In the genomic region with DNA sequence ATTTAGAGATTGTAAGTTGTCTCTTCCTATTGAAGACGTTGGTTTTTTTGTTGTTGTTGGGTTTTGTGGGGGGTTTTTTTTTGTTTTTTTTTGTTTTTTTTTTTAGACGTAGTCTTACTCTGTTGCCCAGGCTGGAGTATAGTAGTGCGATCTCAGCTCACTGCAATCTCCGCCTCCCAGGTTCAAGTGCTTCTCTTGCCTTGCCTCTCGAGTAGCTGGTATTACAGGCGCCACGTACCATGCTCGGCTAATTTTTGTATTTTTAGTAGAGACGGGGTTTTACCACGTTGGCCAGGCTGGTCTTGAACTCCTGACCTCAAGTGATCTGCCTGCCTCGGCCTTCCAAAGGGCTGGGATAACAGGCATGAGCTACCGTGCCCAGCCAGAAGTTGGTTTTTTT, we compare ENCODE assay signal across 7 cellular contexts. TPM values are rescaled to one million over a fixed set of nuclear protein-coding genes. Genes with fewer than 3 reads are reported as not detected.
DNase-seq lines count a peak whose midpoint lies in the region; ATAC-seq and TF ChIP-seq lines count a peak whose summit lies in the region.
"Not testable (repeated sequence)": the region's sequence is repeated elsewhere in the genome, so short reads cannot be mapped to it uniquely, and the experiment has no call there.

No MANE protein-coding gene starts in this region.

- H3K36me3 Mint-ChIP-seq in activated B cell treated with CpG ODN at 0.5 μM for 24 hours (ENCODE audit: low read depth) (peaks cover 43% of the 10 kb centered on the region), naive B cell (peaks cover 5 to 20% of the 10 kb centered on the region in 2 donors)
- H3K36me3 Mint-ChIP-seq in stimulated activated naive B cell treated with anti-CD40 and anti-IgM and Interleukin-4, amounts not matched to agents 10 μg/mL and 1 μg/mL and 100 μg/mL, for 72 hours, result peaks cover 26 to 30% of the 10 kb centered on the region in 2 donors

- H3K27me3 ChIP-seq in BLaER1 treated with 17β-estradiol and CSF1 and Interleukin-3, amounts not matched to agents 10 nM and 100 nM; HL-60 (ENCODE audit: insufficient read depth, poor library complexity, severe bottlenecking); SU-DHL-6 (ENCODE audit: low read length): not testable (repeated sequence)

- peak; percentile 13 for ATAC-seq in activated B cell treated with CpG ODN at 0.5 μM for 24 hours (ENCODE audit: low read depth)
- ATAC-seq in naive B cell (ENCODE audit: low read depth in 2 of 2), result peak; percentile 36 to 37
- ATAC-seq in stimulated activated naive B cell treated with anti-CD40 and anti-IgM and Interleukin-4, amounts not matched to agents 10 μg/mL and 1 μg/mL and 100 μg/mL, for 72 hours (replicated peaks), result peak in 1 of 2 donors; percentile 31

- H3K4me3 ChIP-seq in BLaER1 treated with 17β-estradiol and CSF1 and Interleukin-3, amounts not matched to agents 10 nM and 100 nM; HL-60 (replicated peaks; ENCODE audit: insufficient read depth, low read length): not testable (repeated sequence)
- H3K4me3 ChIP-seq in NB4 (ENCODE audit: low read depth, low read length), result peak overlapping the region; percentile 3
- H3K4me3 ChIP-seq in SU-DHL-6 (ENCODE audit: insufficient read depth, low read length, poor library complexity, severe bottlenecking), result peak overlapping the region; percentile 16

- H3K27me3 Mint-ChIP-seq in activated B cell treated with CpG ODN at 0.5 μM for 24 hours; naive B cell; stimulated activated naive B cell treated with anti-CD40 and anti-IgM and Interleukin-4, amounts not matched to agents 10 μg/mL and 1 μg/mL and 100 μg/mL, for 72 hours: not testable (repeated sequence)

- peak overlapping the region in 2 of 11 experiments; percentile 94 to 95; a peak in 5 of 22 replicates for H3K27ac ChIP-seq in BLaER1 treated with 17β-estradiol and CSF1 and Interleukin-3, amounts not matched to agents 10 nM and 100 nM
- H3K27ac ChIP-seq in HL-60 (replicated peaks) (peak overlapping the region; percentile 92), SU-DHL-6 (ENCODE audit: low read depth, low read length) (peak overlapping the region; percentile 98)

- peaks cover 5 to 44% (median 26%) of the 10 kb centered on the region in 11 experiments; a peak in 15 of 22 replicates for H4K20me1 ChIP-seq in BLaER1 treated with 17β-estradiol and CSF1 and Interleukin-3, amounts not matched to agents 10 nM and 100 nM
- not testable (repeated sequence) for H4K20me1 ChIP-seq in SU-DHL-6 (ENCODE audit: low read depth, low read length)

- H3K4me3 Mint-ChIP-seq in activated B cell treated with CpG ODN at 0.5 μM for 24 hours, result peak overlapping the region; percentile 69
- H3K4me3 Mint-ChIP-seq in naive B cell, result peak overlapping the region; percentile 16 to 89 (median 84)
- peak overlapping the region; percentile 26 to 41 for H3K4me3 Mint-ChIP-seq in stimulated activated naive B cell treated with anti-CD40 and anti-IgM and Interleukin-4, amounts not matched to agents 10 μg/mL and 1 μg/mL and 100 μg/mL, for 72 hours

- H3K9me3 ChIP-seq in BLaER1 treated with 17β-estradiol and CSF1 and Interleukin-3, amounts not matched to agents 10 nM and 100 nM (replicated peaks in 1 of 11), result peaks cover 0 to 25% (median 5%) of the 10 kb centered on the region in 11 experiments; a peak in 10 of 22 replicates
- not testable (repeated sequence) for H3K9me3 ChIP-seq in SU-DHL-6 (ENCODE audit: insufficient read depth, low read length)

- TF ChIP-seq POLR2A in NB4 (IDR thresholded peaks at IDR 0.05; ENCODE audit: extremely low read depth, insufficient read length), result not testable (repeated sequence)

- peaks cover 62 to 89% (median 83%) of the 10 kb centered on the region in 10 experiments for H3K4me1 ChIP-seq in BLaER1 treated with 17β-estradiol and CSF1 and Interleukin-3, amounts not matched to agents 10 nM and 100 nM

- not testable (repeated sequence) for H2AFZ ChIP-seq in SU-DHL-6 (ENCODE audit: low read depth, low read length, severe bottlenecking)

- not testable (repeated sequence) for H3K9me3 Mint-ChIP-seq in activated B cell treated with CpG ODN at 0.5 μM for 24 hours; stimulated activated naive B cell treated with anti-CD40 and anti-IgM and Interleukin-4, amounts not matched to agents 10 μg/mL and 1 μg/mL and 100 μg/mL, for 72 hours
- H3K9me3 Mint-ChIP-seq in naive B cell, result peaks cover 0 to 12% (median 2%) of the 10 kb centered on the region in 7 donors

- intact Hi-C loops in activated B cell treated with CpG ODN at 0.5 μM for 24 hours (cut with micrococcal nuclease), result loop anchor here (1.0 kb wide), 1 partner anchor 10 kb away; no protein-coding TSS in a partner anchor

- CTCF ChIA-PET in activated B cell treated with CpG ODN at 0.5 μM for 24 hours (lab: Charles Lee), result interaction anchor here (1.1 to 10.2 kb wide), 2 partner anchors 10 to 16 kb away, joined by 7 to 125 read pairs; no protein-coding TSS in a partner anchor

- DNase-seq in HL-60 (ENCODE audit: low read depth in 1 of 2, low spot score in 1 of 2); NB4 (ENCODE audit: low read depth); activated B cell treated with CpG ODN at 0.5 μM for 24 hours; naive B cell; stimulated activated naive B cell treated with anti-CD40 and anti-IgM and Interleukin-4, amounts not matched to agents 10 μg/mL and 1 μg/mL and 100 μg/mL, for 72 hours: not testable (repeated sequence)

- not testable (repeated sequence) for H3K9ac ChIP-seq in BLaER1 treated with 17β-estradiol and CSF1 and Interleukin-3, amounts not matched to agents 10 nM and 100 nM
- H3K9ac ChIP-seq in SU-DHL-6 (ENCODE audit: low read length), result peak overlapping the region; percentile 40

- peaks cover 86% of the 10 kb centered on the region for H3F3A ChIP-seq in SU-DHL-6 (ENCODE audit: insufficient read depth)

- peaks cover 80% of the 10 kb centered on the region for H3K79me2 ChIP-seq in SU-DHL-6 (ENCODE audit: insufficient read depth, low read length)

- H3K4me1 Mint-ChIP-seq in activated B cell treated with CpG ODN at 0.5 μM for 24 hours, result peaks cover 94% of the 10 kb centered on the region
- peaks cover 49 to 91% (median 59%) of the 10 kb centered on the region in 3 donors for H3K4me1 Mint-ChIP-seq in naive B cell
- peaks cover 43 to 78% of the 10 kb centered on the region in 2 donors for H3K4me1 Mint-ChIP-seq in stimulated activated naive B cell treated with anti-CD40 and anti-IgM and Interleukin-4, amounts not matched to agents 10 μg/mL and 1 μg/mL and 100 μg/mL, for 72 hours

- peaks cover 33 to 83% (median 81%) of the 10 kb centered on the region in 11 experiments for H3K36me3 ChIP-seq in BLaER1 treated with 17β-estradiol and CSF1 and Interleukin-3, amounts not matched to agents 10 nM and 100 nM
- not testable (repeated sequence) for H3K36me3 ChIP-seq in SU-DHL-6 (ENCODE audit: low read length)

- not testable (repeated sequence) for TF ChIP-seq CTCF in HL-60 (IDR thresholded peaks at IDR 0.05; ENCODE audit: insufficient read depth, low read length); NB4 (IDR thresholded peaks at IDR 0.05; ENCODE audit: low read depth, low read length); SU-DHL-6 (IDR thresholded peaks at IDR 0.05; ENCODE audit: insufficient read depth, low read length, poor library complexity, severe bottlenecking); activated B cell treated with CpG ODN at 0.5 μM for 24 hours (IDR thresholded peaks at IDR 0.05)

- H3K9me2 ChIP-seq in SU-DHL-6 (replicated peaks; ENCODE audit: insufficient read depth, low read length), result not testable (repeated sequence)

- POLR2A ChIA-PET in activated B cell treated with CpG ODN at 0.5 μM for 24 hours (lab: Charles Lee), result interaction anchor here (0.7 to 15.4 kb wide), 5 partner anchors 13 to 143 kb away, joined by 3 to 565 read pairs (median 4); no protein-coding TSS in a partner anchor

- peak overlapping the region; percentile 99 for H3K27ac Mint-ChIP-seq in activated B cell treated with CpG ODN at 0.5 μM for 24 hours
- peak overlapping the region; percentile 88 to 97 (median 96) for H3K27ac Mint-ChIP-seq in naive B cell
- H3K27ac Mint-ChIP-seq in stimulated activated naive B cell treated with anti-CD40 and anti-IgM and Interleukin-4, amounts not matched to agents 10 μg/mL and 1 μg/mL and 100 μg/mL, for 72 hours, result peak overlapping the region; percentile 86

- peak overlapping the region in 8 of 11 experiments; percentile 77 to 98 (median 96); a peak in 8 of 22 replicates for H3K4me2 ChIP-seq in BLaER1 treated with 17β-estradiol and CSF1 and Interleukin-3, amounts not matched to agents 10 nM and 100 nM
- peak overlapping the region; percentile 100 for H3K4me2 ChIP-seq in SU-DHL-6 (ENCODE audit: low read depth, low read length, poor library complexity, severe bottlenecking)

RNA-seq across cellular contexts. Expression of a gene that starts 6.5 kb away (rescaled TPM):
- 70.3 and 81.3 TPM in 2 replicates for total RNA-seq in activated B cell treated with CpG ODN at 0.5 μM for 24 hours
- 100 to 1,000 TPM in 5 of 6 donors, 10 to 100 TPM in 1; 88.9 to 156 (median 126) TPM for polyA plus RNA-seq in naive B cell (ENCODE audit: low read depth in 6 of 6)

RNA-seq across cellular contexts. Expression of a gene that starts 32.8 kb away (rescaled TPM):
- total RNA-seq in activated B cell treated with CpG ODN at 0.5 μM for 24 hours, result 11.4 TPM in 2 replicates
- polyA plus RNA-seq in naive B cell (ENCODE audit: low read depth in 6 of 6), result 10 to 100 TPM in 5 of 6 donors, 1 to 10 TPM in 1; 5.7 to 26.9 (median 18.6) TPM

RNA-seq across cellular contexts. Expression of a gene that starts 33.1 kb away (rescaled TPM):
- 17.5 and 17.7 TPM in 2 replicates for total RNA-seq in activated B cell treated with CpG ODN at 0.5 μM for 24 hours
- 1 to 10 TPM; 4.5 to 8.7 (median 6.9) TPM for polyA plus RNA-seq in naive B cell (ENCODE audit: low read depth in 6 of 6)

Comparison
In these comparisons a context has a peak if more than half of its experiments do, and no peak if none do; other contexts are left out.
1. H3K4me3 Mint-ChIP-seq: peak in every context shown above with its lines; median percentile 84 in naive B cell; 69 in activated B cell treated with CpG ODN at 0.5 μM for 24 hours; 34 in stimulated activated naive B cell treated with anti-CD40 and anti-IgM and Interleukin-4, amounts not matched to agents 10 μg/mL and 1 μg/mL and 100 μg/mL, for 72 hours.